16 cellular contexts compared by ENCODE assay signal in genomic region chr1:98515744-98516143, GRCh38.
DNase-seq lines count a peak whose midpoint lies in the region; ATAC-seq, FAIRE-seq and TF ChIP-seq lines count a peak whose summit lies in the region.
"Had no signal": no experiment of that assay in that cellular context is flagged by ENCODE, and none has a peak within 500 bp of the region (broad histone marks: within the 10 kb centered on the region; RNA-seq: fewer than 3 reads in every experiment).

No MANE protein-coding gene starts in this region.

- H3K14ac ChIP-seq in neuronal stem cell (ENCODE audit: low read length), result no peak overlapping the region

- no peak overlapping the region for H2BK120ac ChIP-seq in neuronal stem cell (ENCODE audit: low read depth, low read length)

- WGBS in neuronal stem cell (ENCODE audit: extremely low coverage in 2 of 2, insufficient read length in 2 of 2, insufficient replicate concordance in 1 of 2), 2 donors, result no CpG with 5 or more reads among the region's 1 CpG
- WGBS in aorta, 2 donors, result 83 to 94% methylated on average over 1 of the region's 1 CpG
- 77 to 85% methylated on average over 1 of the region's 1 CpG for WGBS in heart right ventricle, 2 donors

- ATAC-seq in aorta (ENCODE audit: low FRiP score) (peak; percentile 33), heart right ventricle (no peak)
- ATAC-seq: HCT116, HepG2 had no signal

- H3K4me1 Mint-ChIP-seq in MCF 10A (ENCODE audit: insufficient read depth, unreplicated experiment), result no peaks in the 10 kb centered on the region
- H3K4me1 Mint-ChIP-seq: CD14-positive monocyte; CD8-positive, alpha-beta memory T cell had no signal

- H3K4me3 Mint-ChIP-seq in MCF 10A (ENCODE audit: unreplicated experiment), result no peak overlapping the region
- H3K4me3 Mint-ChIP-seq: CD14-positive monocyte; CD8-positive, alpha-beta memory T cell had no signal

- intact Hi-C loops in MCF 10A (cut with micrococcal nuclease), result no loop called here
- intact Hi-C loops in breast epithelium (cut with DNase I; ENCODE audit: low total_unique reads), result no loop called here
- intact Hi-C loops in aorta (cut with DNase I), result no loop called here
- intact Hi-C loops in heart right ventricle (cut with DNase I), result no loop called here

- TF ChIP-seq CTCF in MCF 10A (IDR thresholded peaks at IDR 0.05; ENCODE audit: unreplicated experiment), result no peak
- no peak for TF ChIP-seq CTCF in breast epithelium (IDR thresholded peaks at IDR 0.05)
- no peak for TF ChIP-seq CTCF in bronchial epithelial cell (IDR thresholded peaks at IDR 0.05; ENCODE audit: insufficient read depth, low read length, severe bottlenecking)
- TF ChIP-seq CTCF in heart right ventricle (IDR thresholded peaks at IDR 0.05), result no peak

- peak overlapping the region; percentile 87 for H3K27ac Mint-ChIP-seq in MCF 10A (ENCODE audit: low read depth, unreplicated experiment)
- H3K27ac Mint-ChIP-seq: CD14-positive monocyte; CD8-positive, alpha-beta memory T cell had no signal

- H3K9me3 ChIP-seq in breast epithelium, result no peaks in the 10 kb centered on the region
- no peaks in the 10 kb centered on the region for H3K9me3 ChIP-seq in neuronal stem cell (replicated peaks in 1 of 2; ENCODE audit: control insufficient read depth in 2 of 2, insufficient read depth in 1 of 2, low read depth in 1 of 2, low read length in 2 of 2)
- H3K9me3 ChIP-seq in aorta (ENCODE audit: control insufficient read depth, low read length), result peaks cover 1% of the 10 kb centered on the region
- peaks cover 0 to 9% (median 0%) of the 10 kb centered on the region in 11 donors for H3K9me3 ChIP-seq in heart right ventricle

- H4K8ac ChIP-seq in neuronal stem cell (ENCODE audit: low read depth, low read length), result no peak overlapping the region

- TF ChIP-seq POLR2A in breast epithelium (IDR thresholded peaks at IDR 0.05), result no peak

- H3K18ac ChIP-seq in neuronal stem cell (ENCODE audit: low read length), result no peak overlapping the region

- no peak overlapping the region for H3K23ac ChIP-seq in neuronal stem cell (ENCODE audit: low read depth, low read length, poor library complexity)

- no peaks in the 10 kb centered on the region for H3K79me1 ChIP-seq in neuronal stem cell (ENCODE audit: low read depth, low read length)

- FAIRE-seq in bronchial epithelial cell (lab: Jason Lieb, UNC), result peak; percentile 13
- no peak for FAIRE-seq in frontal cortex (lab: Jason Lieb, UNC)
- FAIRE-seq: HepG2, HTR-8/SVneo had no signal

- H2BK12ac ChIP-seq in neuronal stem cell (ENCODE audit: low read length), result no peak overlapping the region

- peaks cover 11% of the 10 kb centered on the region for H3K9me3 Mint-ChIP-seq in MCF 10A (ENCODE audit: unreplicated experiment)

- H2AK5ac ChIP-seq in neuronal stem cell (ENCODE audit: low read depth, low read length), result no peak overlapping the region

- H2AFZ ChIP-seq in neuronal stem cell (ENCODE audit: low read length), result peak overlapping the region; percentile 79

- H4K91ac ChIP-seq in neuronal stem cell (ENCODE audit: low read depth, low read length, poor library complexity), result no peak overlapping the region

- no peak overlapping the region for H3K4me2 ChIP-seq in neuronal stem cell (ENCODE audit: insufficient read depth, low read length, poor library complexity, severe bottlenecking)

- BruUV-seq in MCF 10A (replicated peaks; lab: Mats Ljungman, UMichigan), result no TSS peak

- H3K4me3 ChIP-seq in breast epithelium, result no peak overlapping the region
- H3K4me3 ChIP-seq in bronchial epithelial cell (ENCODE audit: low read depth, low read length), result no peak overlapping the region
- no peak overlapping the region for H3K4me3 ChIP-seq in neuronal stem cell (ENCODE audit: low read length in 2 of 2)
- H3K4me3 ChIP-seq in aorta (ENCODE audit: low read length in 2 of 2), result no peak overlapping the region
- no peak overlapping the region for H3K4me3 ChIP-seq in heart right ventricle

- H3K4ac ChIP-seq in neuronal stem cell (ENCODE audit: low read length), result no peak overlapping the region

- no peaks in the 10 kb centered on the region for H3K4me1 ChIP-seq in breast epithelium
- H3K4me1 ChIP-seq in neuronal stem cell (ENCODE audit: control insufficient read depth in 2 of 2, insufficient read depth in 1 of 2, low read depth in 1 of 2, low read length in 2 of 2), result no peaks in the 10 kb centered on the region
- no peaks in the 10 kb centered on the region for H3K4me1 ChIP-seq in aorta (ENCODE audit: control insufficient read depth in 1 of 2, insufficient read depth in 2 of 2, low read length in 2 of 2)
- H3K4me1 ChIP-seq in heart right ventricle, result no peaks in the 10 kb centered on the region

- CTCF ChIA-PET in MCF 10A (lab: Yijun Ruan, JAX), result interaction anchor here (0.5 to 0.6 kb wide), 2 partner anchors 145 to 963 kb away, joined by 3 read pairs; no protein-coding TSS in a partner anchor

- no peak for DNase-seq in MCF 10A (ENCODE audit: unreplicated experiment)
- no peak for DNase-seq in breast epithelium (ENCODE audit: low spot score in 2 of 2)
- no peak for DNase-seq in bronchial epithelial cell (ENCODE audit: low read depth)
- no peak for DNase-seq in neuronal stem cell (ENCODE audit: low spot score)
- DNase-seq in aorta, result no peak
- DNase-seq in heart right ventricle, result no peak
- no peak for DNase-seq in activated CD4-positive, alpha-beta T cell treated with anti-CD3 and anti-CD28 coated beads, Interleukin-2, amount 50 U/mL, for 48 hours
- no peak for DNase-seq in frontal cortex (ENCODE audit: low spot score in 2 of 2)
- DNase-seq: CD8-positive, alpha-beta memory T cell; DMS53; GF-D8 had no signal

- POLR2A ChIA-PET in MCF 10A (lab: Yijun Ruan, JAX), result interaction anchor here (0.6 to 1.3 kb wide), 4 partner anchors 9 to 1497 kb away, joined by 3 to 4 read pairs (median 4); no protein-coding TSS in a partner anchor

- H2BK5ac ChIP-seq in neuronal stem cell (ENCODE audit: low read length), result no peak overlapping the region

- no peaks in the 10 kb centered on the region for H3K27me3 Mint-ChIP-seq in MCF 10A (ENCODE audit: insufficient read depth, unreplicated experiment)

- H3K9ac ChIP-seq in neuronal stem cell (ENCODE audit: low read depth, low read length, poor library complexity), result no peak overlapping the region

- peaks cover 4% of the 10 kb centered on the region for H3K36me3 Mint-ChIP-seq in MCF 10A (ENCODE audit: insufficient read depth, unreplicated experiment)
- H3K36me3 Mint-ChIP-seq: CD14-positive monocyte had no signal

- no peaks in the 10 kb centered on the region for H3K36me3 ChIP-seq in breast epithelium
- no peaks in the 10 kb centered on the region for H3K36me3 ChIP-seq in bronchial epithelial cell (ENCODE audit: control insufficient read depth, insufficient read depth, low read length)
- no peaks in the 10 kb centered on the region for H3K36me3 ChIP-seq in neuronal stem cell (replicated peaks in 1 of 2; ENCODE audit: control insufficient read depth in 2 of 2, insufficient read depth in 2 of 2, low read length in 2 of 2)
- no peaks in the 10 kb centered on the region for H3K36me3 ChIP-seq in aorta (ENCODE audit: control insufficient read depth in 1 of 2, insufficient read depth in 2 of 2, low read length in 1 of 2)
- H3K36me3 ChIP-seq in heart right ventricle, result no peaks in the 10 kb centered on the region

- H3K27me3 ChIP-seq in breast epithelium (no peaks in the 10 kb centered on the region), bronchial epithelial cell (ENCODE audit: control insufficient read depth, insufficient read depth, low read length) (no peaks in the 10 kb centered on the region), neuronal stem cell (ENCODE audit: control insufficient read depth in 3 of 3, insufficient read depth in 3 of 3, low read depth in 1 of 3, low read length in 3 of 3) (no peaks in the 10 kb centered on the region), aorta (ENCODE audit: control insufficient read depth in 1 of 2, insufficient read depth in 2 of 2, low read length in 1 of 2) (no peaks in the 10 kb centered on the region), heart right ventricle (no peaks in the 10 kb centered on the region)

- H2BK15ac ChIP-seq in neuronal stem cell (ENCODE audit: low read length), result no peak overlapping the region

- H3K27ac ChIP-seq in breast epithelium, result no peak overlapping the region
- no peak overlapping the region for H3K27ac ChIP-seq in neuronal stem cell (replicated peaks; ENCODE audit: low read length)
- H3K27ac ChIP-seq in aorta (ENCODE audit: low read depth in 1 of 2, low read length in 2 of 2), result no peak overlapping the region
- no peak overlapping the region for H3K27ac ChIP-seq in heart right ventricle
- H3K27ac ChIP-seq: 22Rv1 had no signal
